ENCODE assay signal across 8 cellular contexts in the genomic region with DNA sequence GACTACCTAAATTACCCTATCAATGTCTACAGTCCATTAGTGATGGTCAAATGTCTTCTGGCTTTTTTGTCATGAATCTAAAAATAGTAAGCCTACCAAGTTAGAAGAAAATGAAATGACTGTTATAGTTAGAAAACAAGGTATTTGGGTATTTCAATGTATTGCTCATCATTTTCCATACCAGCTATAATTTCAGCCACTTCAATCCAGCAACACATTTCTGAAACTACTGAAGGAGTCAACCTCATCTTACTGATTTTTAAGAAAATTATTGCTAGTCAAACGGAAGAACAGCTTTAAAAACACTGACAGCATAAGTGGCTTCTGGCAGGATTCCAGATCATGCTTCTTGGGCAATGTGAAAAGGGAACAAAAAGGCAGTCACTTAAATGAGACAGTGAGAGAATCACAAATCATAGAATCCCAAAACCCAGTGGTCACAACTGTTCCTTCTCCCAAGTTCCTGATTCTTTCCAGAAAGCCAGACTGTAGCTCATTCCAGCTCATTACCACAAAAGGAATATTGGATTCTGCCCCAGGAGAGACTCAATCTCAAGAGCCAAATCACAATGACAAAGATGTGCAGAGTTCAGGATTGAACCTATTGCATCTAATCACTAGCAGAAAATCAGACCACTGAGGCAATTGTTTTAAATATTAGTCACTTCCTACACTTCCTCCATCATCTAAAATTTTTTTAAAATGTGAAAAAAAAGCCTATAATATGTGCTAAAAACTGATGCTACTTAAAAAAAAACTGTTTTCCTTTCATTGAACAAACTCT.
DNase-seq lines count a peak whose midpoint lies in the region; ATAC-seq, FAIRE-seq and TF ChIP-seq lines count a peak whose summit lies in the region.

No MANE protein-coding gene starts in this region.

- H3K4me3 ChIP-seq in spleen, result no peak overlapping the region
- H3K4me3 ChIP-seq in right cardiac atrium (ENCODE audit: low read length), result no peak overlapping the region

- 10 to 24% (median 12%) methylated on average over 1 of the region's 1 CpG for WGBS in spleen, 5 donors
- 4% methylated on average over 1 of the region's 1 CpG for WGBS in right cardiac atrium

- peak overlapping the region; percentile 63 for H3K27ac Mint-ChIP-seq in HFFc6
- peak overlapping the region; percentile 52 for H3K27ac Mint-ChIP-seq in dendritic cell treated with granulocyte-macrophage colony-stimulating factor and Interleukin-4, amounts not matched to agents 40 ng/mL and 50 ng/mL, for 4 days
- H3K27ac Mint-ChIP-seq in stimulated activated naive B cell treated with anti-CD40 and anti-IgM and Interleukin-4, amounts not matched to agents 10 μg/mL and 1 μg/mL and 100 μg/mL, for 72 hours, result peak overlapping the region; percentile 86

- no peaks in the 10 kb centered on the region for H3K36me3 ChIP-seq in spleen

- H3K4me3 Mint-ChIP-seq in HFFc6, result peak overlapping the region; percentile 24
- H3K4me3 Mint-ChIP-seq in dendritic cell treated with granulocyte-macrophage colony-stimulating factor and Interleukin-4, amounts not matched to agents 40 ng/mL and 50 ng/mL, for 4 days, result no peak overlapping the region
- peak overlapping the region; percentile 18 to 52 for H3K4me3 Mint-ChIP-seq in stimulated activated naive B cell treated with anti-CD40 and anti-IgM and Interleukin-4, amounts not matched to agents 10 μg/mL and 1 μg/mL and 100 μg/mL, for 72 hours

- H3K36me3 Mint-ChIP-seq in HFFc6 (ENCODE audit: low read depth), result no peaks in the 10 kb centered on the region; the same call in 1 of the 2 replicates
- no peaks in the 10 kb centered on the region for H3K36me3 Mint-ChIP-seq in dendritic cell treated with granulocyte-macrophage colony-stimulating factor and Interleukin-4, amounts not matched to agents 40 ng/mL and 50 ng/mL, for 4 days (ENCODE audit: low read depth)
- no peaks in the 10 kb centered on the region for H3K36me3 Mint-ChIP-seq in stimulated activated naive B cell treated with anti-CD40 and anti-IgM and Interleukin-4, amounts not matched to agents 10 μg/mL and 1 μg/mL and 100 μg/mL, for 72 hours

- peak; percentile 63 for FAIRE-seq in GM18507 (lab: Jason Lieb, UNC)

- ATAC-seq in stimulated activated naive B cell treated with anti-CD40 and anti-IgM and Interleukin-4, amounts not matched to agents 10 μg/mL and 1 μg/mL and 100 μg/mL, for 72 hours (replicated peaks), result peak; percentile 76 to 78
- no peak for ATAC-seq in right cardiac atrium

- H3K9me3 Mint-ChIP-seq in HFFc6, result no peaks in the 10 kb centered on the region
- H3K9me3 Mint-ChIP-seq in dendritic cell treated with granulocyte-macrophage colony-stimulating factor and Interleukin-4, amounts not matched to agents 40 ng/mL and 50 ng/mL, for 4 days, result no peaks in the 10 kb centered on the region
- H3K9me3 Mint-ChIP-seq in stimulated activated naive B cell treated with anti-CD40 and anti-IgM and Interleukin-4, amounts not matched to agents 10 μg/mL and 1 μg/mL and 100 μg/mL, for 72 hours, result no peaks in the 10 kb centered on the region

- intact Hi-C loops in dendritic cell treated with granulocyte-macrophage colony-stimulating factor and Interleukin-4, amounts not matched to agents 40 ng/mL and 50 ng/mL, for 4 days (cut with micrococcal nuclease), result no loop called here
- intact Hi-C loops in spleen (cut with DNase I; ENCODE audit: low total_unique reads), result no loop called here
- intact Hi-C loops in right cardiac atrium (cut with DNase I), result no loop called here

- no peaks in the 10 kb centered on the region for H3K27me3 Mint-ChIP-seq in HFFc6 (ENCODE audit: insufficient read depth)
- no peaks in the 10 kb centered on the region for H3K27me3 Mint-ChIP-seq in dendritic cell treated with granulocyte-macrophage colony-stimulating factor and Interleukin-4, amounts not matched to agents 40 ng/mL and 50 ng/mL, for 4 days
- no peaks in the 10 kb centered on the region for H3K27me3 Mint-ChIP-seq in stimulated activated naive B cell treated with anti-CD40 and anti-IgM and Interleukin-4, amounts not matched to agents 10 μg/mL and 1 μg/mL and 100 μg/mL, for 72 hours

- peaks cover 65% of the 10 kb centered on the region for H3K4me1 Mint-ChIP-seq in HFFc6 (ENCODE audit: low read depth)
- H3K4me1 Mint-ChIP-seq in dendritic cell treated with granulocyte-macrophage colony-stimulating factor and Interleukin-4, amounts not matched to agents 40 ng/mL and 50 ng/mL, for 4 days (ENCODE audit: low read depth), result peaks cover 8% of the 10 kb centered on the region
- H3K4me1 Mint-ChIP-seq in stimulated activated naive B cell treated with anti-CD40 and anti-IgM and Interleukin-4, amounts not matched to agents 10 μg/mL and 1 μg/mL and 100 μg/mL, for 72 hours, result peaks cover 6 to 35% of the 10 kb centered on the region in 2 donors

- H3K4me1 ChIP-seq in spleen (peaks cover 0 to 22% (median 5%) of the 10 kb centered on the region in 6 donors), right cardiac atrium (ENCODE audit: control insufficient read depth, insufficient read depth, low read length) (peaks cover 2% of the 10 kb centered on the region)

- H3K27ac ChIP-seq in spleen (no peak overlapping the region), right cardiac atrium (ENCODE audit: low read length) (no peak overlapping the region)

- TF ChIP-seq CTCF in HFFc6 (IDR thresholded peaks at IDR 0.05), result no peak
- no peak for TF ChIP-seq CTCF in spleen (IDR thresholded peaks at IDR 0.05 in 8 of 11, conservative IDR thresholded peaks at IDR 0.05 in 3 of 11)

- DNase-seq in GM18507 (ENCODE audit: extremely low spot score, insufficient read length, low read depth), result no peak
- peak; percentile 23 for DNase-seq in HFFc6
- peak; percentile 9 for DNase-seq in NCI-H446 treated with DMSO at 0.1 percent for 48 hours (lab: John Stamatoyannopoulos, UW)
- DNase-seq in stimulated activated naive B cell treated with anti-CD40 and anti-IgM and Interleukin-4, amounts not matched to agents 10 μg/mL and 1 μg/mL and 100 μg/mL, for 72 hours, result peak; percentile 21
- DNase-seq in spleen, result no peak
- no peak for DNase-seq in UCSD-AML1 (lab: John Stamatoyannopoulos, UW; ENCODE audit: unreplicated experiment)
- no peak for DNase-seq in right cardiac atrium

- H3K27me3 ChIP-seq in spleen (replicated peaks in 1 of 7), result no peaks in the 10 kb centered on the region
- H3K27me3 ChIP-seq in right cardiac atrium (ENCODE audit: control insufficient read depth, insufficient read depth), result no peaks in the 10 kb centered on the region

- no peak for TF ChIP-seq POLR2A in spleen (IDR thresholded peaks at IDR 0.05)

- H3K9me3 ChIP-seq in spleen (no peaks in the 10 kb centered on the region), right cardiac atrium (ENCODE audit: control insufficient read depth, low read length) (no peaks in the 10 kb centered on the region)

Comparison
In these comparisons a context has a peak if more than half of its experiments do, and no peak if none do; other contexts are left out.
1. DNase-seq: peak in HFFc6 (single experiment), NCI-H446 treated with DMSO at 0.1 percent for 48 hours (single experiment) and stimulated activated naive B cell treated with anti-CD40 and anti-IgM and Interleukin-4, amounts not matched to agents 10 μg/mL and 1 μg/mL and 100 μg/mL, for 72 hours (single experiment); none in GM18507 (single experiment), spleen (single experiment), UCSD-AML1 (single experiment) and right cardiac atrium (0 of 3).
2. ATAC-seq: peak in stimulated activated naive B cell treated with anti-CD40 and anti-IgM and Interleukin-4, amounts not matched to agents 10 μg/mL and 1 μg/mL and 100 μg/mL, for 72 hours (2 of 2); none in right cardiac atrium (0 of 2).
3. Peak in every context shown above with its lines, with median percentiles within 50 percentile points of each other: H3K27ac Mint-ChIP-seq.